ENCODE assay signal across 21 cellular contexts in genomic region chr1:65090406-65090805, GRCh38. TPM values are rescaled to one million over a fixed set of nuclear protein-coding genes. Genes with fewer than 3 reads are reported as not detected.
DNase-seq lines count a peak whose midpoint lies in the region; ATAC-seq and TF ChIP-seq lines count a peak whose summit lies in the region.
"Had no signal": no experiment of that assay in that cellular context is flagged by ENCODE, and none has a peak within 500 bp of the region (broad histone marks: within the 10 kb centered on the region; RNA-seq: fewer than 3 reads in every experiment).

No MANE protein-coding gene starts in this region.

- H3K27me3 Mint-ChIP-seq in activated naive CD4-positive, alpha-beta T cell treated with anti-CD3 and anti-CD28 coated beads, Interleukin-2, amount 10 ng/mL, durations not matched to agents 7 days and 5 days: peaks cover 25% of the 10 kb centered on the region

- H3K36me3 ChIP-seq in colonic mucosa (no peaks in the 10 kb centered on the region), neuronal stem cell (replicated peaks in 1 of 2; ENCODE audit: control insufficient read depth in 2 of 2, insufficient read depth in 2 of 2, low read length in 2 of 2) (no peaks in the 10 kb centered on the region)
- H3K36me3 ChIP-seq: BLaER1 had no signal

- H4K91ac ChIP-seq in neuronal stem cell (ENCODE audit: low read depth, low read length, poor library complexity): no peak overlapping the region

- H3K9ac ChIP-seq in colonic mucosa (ENCODE audit: low read depth in 2 of 2, low read length in 2 of 2): no peak overlapping the region
- no peak overlapping the region for H3K9ac ChIP-seq in neuronal stem cell (ENCODE audit: low read depth, low read length, poor library complexity)
- H3K9ac ChIP-seq: BLaER1, KMS-11 had no signal

- H2AK5ac ChIP-seq in neuronal stem cell (ENCODE audit: low read depth, low read length): no peak overlapping the region

- H2AFZ ChIP-seq in neuronal stem cell (ENCODE audit: low read length): peak overlapping the region; percentile 31

- no peaks in the 10 kb centered on the region for H3K79me1 ChIP-seq in neuronal stem cell (ENCODE audit: low read depth, low read length)

- H3K23ac ChIP-seq in neuronal stem cell (ENCODE audit: low read depth, low read length, poor library complexity): no peak overlapping the region

- H3K27ac Mint-ChIP-seq in activated naive CD4-positive, alpha-beta T cell treated with anti-CD3 and anti-CD28 coated beads, Interleukin-2, amount 10 ng/mL, durations not matched to agents 7 days and 5 days: no peak overlapping the region

- DNase-seq in Daoy (ENCODE audit: low read depth) (peak; percentile 41), NCI-H146 treated with DMSO at 0.1 percent for 48 hours (lab: John Stamatoyannopoulos, UW; ENCODE audit: unreplicated experiment) (peak; percentile 27), colonic mucosa (peak; percentile 52), neuronal stem cell (ENCODE audit: low spot score) (no peak), nucleus accumbens (lab: John Stamatoyannopoulos, UW) (no peak)
- no peak for DNase-seq in activated CD4-positive, alpha-beta T cell treated with anti-CD3 and anti-CD28 coated beads for 4 hours
- DNase-seq in activated naive CD4-positive, alpha-beta T cell treated with anti-CD3 and anti-CD28 coated beads, Interleukin-2, amount 10 ng/mL, durations not matched to agents 7 days and 5 days: no peak
- DNase-seq: CD4-positive, alpha-beta memory T cell; DMS79; GOT3; NCI-H1048; NCI-H1694 treated with DMSO at 0.1 percent for 48 hours; NCI-H510A; NCI-H748 treated with DMSO at 0.1 percent for 48 hours; NK-92 treated with Interleukin-12 subunit alpha and Interleukin-12 subunit beta, amount 100 ng/mL, for 24 hours; SHP77 had no signal

- no peak overlapping the region for H2BK5ac ChIP-seq in neuronal stem cell (ENCODE audit: low read length)

- H3K9me3 Mint-ChIP-seq in activated naive CD4-positive, alpha-beta T cell treated with anti-CD3 and anti-CD28 coated beads, Interleukin-2, amount 10 ng/mL, durations not matched to agents 7 days and 5 days: peaks cover 7% of the 10 kb centered on the region

- no peak overlapping the region for H3K4me3 Mint-ChIP-seq in activated naive CD4-positive, alpha-beta T cell treated with anti-CD3 and anti-CD28 coated beads, Interleukin-2, amount 10 ng/mL, durations not matched to agents 7 days and 5 days
- H3K4me3 Mint-ChIP-seq: CD4-positive, alpha-beta memory T cell had no signal

- H2BK15ac ChIP-seq in neuronal stem cell (ENCODE audit: low read length): no peak overlapping the region

- H3K4me1 ChIP-seq in colonic mucosa: peaks cover 5% of the 10 kb centered on the region
- H3K4me1 ChIP-seq in neuronal stem cell (ENCODE audit: control insufficient read depth in 2 of 2, insufficient read depth in 1 of 2, low read depth in 1 of 2, low read length in 2 of 2): no peaks in the 10 kb centered on the region
- H3K4me1 ChIP-seq: A549, BLaER1 had no signal

- TF ChIP-seq CTCF in colonic mucosa (IDR thresholded peaks at IDR 0.05): no peak

- ATAC-seq in HG03159 (IDR thresholded peaks at IDR 0.05; ENCODE audit: unreplicated experiment): no peak
- ATAC-seq: A549 had no signal

- no peaks in the 10 kb centered on the region for H3K4me1 Mint-ChIP-seq in activated naive CD4-positive, alpha-beta T cell treated with anti-CD3 and anti-CD28 coated beads, Interleukin-2, amount 10 ng/mL, durations not matched to agents 7 days and 5 days
- H3K4me1 Mint-ChIP-seq: CD4-positive, alpha-beta memory T cell had no signal

- H3K4me3 ChIP-seq in colonic mucosa (no peak overlapping the region), neuronal stem cell (ENCODE audit: low read length in 2 of 2) (no peak overlapping the region)
- H3K4me3 ChIP-seq: A549, BLaER1, SK-N-MC had no signal

- no peak overlapping the region for H3K4ac ChIP-seq in neuronal stem cell (ENCODE audit: low read length)

- no peak overlapping the region for H3K18ac ChIP-seq in neuronal stem cell (ENCODE audit: low read length)

- H3K4me2 ChIP-seq in neuronal stem cell (ENCODE audit: insufficient read depth, low read length, poor library complexity, severe bottlenecking): no peak overlapping the region
- H3K4me2 ChIP-seq: A549, BLaER1, KMS-11 had no signal

- no peak overlapping the region for H2BK12ac ChIP-seq in neuronal stem cell (ENCODE audit: low read length)

- no peak overlapping the region for H2BK120ac ChIP-seq in neuronal stem cell (ENCODE audit: low read depth, low read length)

- intact Hi-C loops in colonic mucosa (cut with DNase I): no loop called here

- WGBS in neuronal stem cell (ENCODE audit: extremely low coverage in 2 of 2, insufficient read length in 2 of 2, insufficient replicate concordance in 1 of 2), 2 donors: no CpG with 5 or more reads among the region's 4 CpGs

- H3K14ac ChIP-seq in neuronal stem cell (ENCODE audit: low read length): no peak overlapping the region

- H3K27me3 ChIP-seq in colonic mucosa: no peaks in the 10 kb centered on the region
- H3K27me3 ChIP-seq in neuronal stem cell (ENCODE audit: control insufficient read depth in 3 of 3, insufficient read depth in 3 of 3, low read depth in 1 of 3, low read length in 3 of 3): no peaks in the 10 kb centered on the region
- H3K27me3 ChIP-seq: BLaER1 had no signal

- H3K9me3 ChIP-seq in colonic mucosa (no peaks in the 10 kb centered on the region), neuronal stem cell (replicated peaks in 1 of 2; ENCODE audit: control insufficient read depth in 2 of 2, insufficient read depth in 1 of 2, low read depth in 1 of 2, low read length in 2 of 2) (no peaks in the 10 kb centered on the region)

- H3K36me3 Mint-ChIP-seq in activated naive CD4-positive, alpha-beta T cell treated with anti-CD3 and anti-CD28 coated beads, Interleukin-2, amount 10 ng/mL, durations not matched to agents 7 days and 5 days: no peaks in the 10 kb centered on the region
- H3K36me3 Mint-ChIP-seq: CD4-positive, alpha-beta memory T cell had no signal

- H3K27ac ChIP-seq in colonic mucosa: no peak overlapping the region
- no peak overlapping the region for H3K27ac ChIP-seq in neuronal stem cell (replicated peaks; ENCODE audit: low read length)
- H3K27ac ChIP-seq: A549, BLaER1, KMS-11, SK-N-MC had no signal

- CTCF ChIA-PET in activated naive CD4-positive, alpha-beta T cell treated with anti-CD3 and anti-CD28 coated beads, Interleukin-2, amount 10 ng/mL, durations not matched to agents 7 days and 5 days (lab: Charles Lee): no interaction called here

- no peak overlapping the region for H4K8ac ChIP-seq in neuronal stem cell (ENCODE audit: low read depth, low read length)

RNA-seq across cellular contexts. Expression of gene AK4, which starts 57.6 kb away (rescaled TPM):
- 7.1 and 12.1 TPM in 2 replicates for total RNA-seq in Daoy (2014; rRNA removed; shearing (Covaris generic))
- 100 to 1,000 TPM in 1 of 2 donors, 10 to 100 TPM in 1; 60.3 to 112 TPM for total RNA-seq in colonic mucosa
- 2.5 TPM for polyA plus RNA-seq in neuronal stem cell (2013, experiment 1 of 2)
- 2.8 TPM for polyA plus RNA-seq in neuronal stem cell (2013, experiment 2 of 2)
- polyA plus RNA-seq: CD4-positive, alpha-beta memory T cell had no signal

Comparison
In these comparisons a context has a peak if more than half of its experiments do, and no peak if none do; other contexts are left out.
1. DNase-seq: peak in Daoy (single experiment), NCI-H146 treated with DMSO at 0.1 percent for 48 hours (single experiment) and colonic mucosa (single experiment); none in neuronal stem cell (single experiment), nucleus accumbens (0 of 56), activated CD4-positive, alpha-beta T cell treated with anti-CD3 and anti-CD28 coated beads for 4 hours (0 of 2) and activated naive CD4-positive, alpha-beta T cell treated with anti-CD3 and anti-CD28 coated beads, Interleukin-2, amount 10 ng/mL, durations not matched to agents 7 days and 5 days (single experiment).